In genomic region chr7:6168469-6168868, GRCh38 we compare ENCODE assay signal across 1 cellular context.
TF ChIP-seq lines count a peak whose summit lies in the region.

No MANE protein-coding gene starts in this region.

TF ChIP-seq in WTC11, 78 proteins besides CTCF, POLR2A, EP300 and RAD21 (continued from another document):
- TF ChIP-seq, protein P1, sequence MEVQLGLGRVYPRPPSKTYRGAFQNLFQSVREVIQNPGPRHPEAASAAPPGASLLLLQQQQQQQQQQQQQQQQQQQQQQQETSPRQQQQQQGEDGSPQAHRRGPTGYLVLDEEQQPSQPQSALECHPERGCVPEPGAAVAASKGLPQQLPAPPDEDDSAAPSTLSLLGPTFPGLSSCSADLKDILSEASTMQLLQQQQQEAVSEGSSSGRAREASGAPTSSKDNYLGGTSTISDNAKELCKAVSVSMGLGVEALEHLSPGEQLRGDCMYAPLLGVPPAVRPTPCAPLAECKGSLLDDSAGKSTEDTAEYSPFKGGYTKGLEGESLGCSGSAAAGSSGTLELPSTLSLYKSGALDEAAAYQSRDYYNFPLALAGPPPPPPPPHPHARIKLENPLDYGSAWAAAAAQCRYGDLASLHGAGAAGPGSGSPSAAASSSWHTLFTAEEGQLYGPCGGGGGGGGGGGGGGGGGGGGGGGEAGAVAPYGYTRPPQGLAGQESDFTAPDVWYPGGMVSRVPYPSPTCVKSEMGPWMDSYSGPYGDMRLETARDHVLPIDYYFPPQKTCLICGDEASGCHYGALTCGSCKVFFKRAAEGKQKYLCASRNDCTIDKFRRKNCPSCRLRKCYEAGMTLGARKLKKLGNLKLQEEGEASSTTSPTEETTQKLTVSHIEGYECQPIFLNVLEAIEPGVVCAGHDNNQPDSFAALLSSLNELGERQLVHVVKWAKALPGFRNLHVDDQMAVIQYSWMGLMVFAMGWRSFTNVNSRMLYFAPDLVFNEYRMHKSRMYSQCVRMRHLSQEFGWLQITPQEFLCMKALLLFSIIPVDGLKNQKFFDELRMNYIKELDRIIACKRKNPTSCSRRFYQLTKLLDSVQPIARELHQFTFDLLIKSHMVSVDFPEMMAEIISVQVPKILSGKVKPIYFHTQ (CRISPR knock-in tag; IDR thresholded peaks at IDR 0.05): no peak
- TF ChIP-seq, protein P2, sequence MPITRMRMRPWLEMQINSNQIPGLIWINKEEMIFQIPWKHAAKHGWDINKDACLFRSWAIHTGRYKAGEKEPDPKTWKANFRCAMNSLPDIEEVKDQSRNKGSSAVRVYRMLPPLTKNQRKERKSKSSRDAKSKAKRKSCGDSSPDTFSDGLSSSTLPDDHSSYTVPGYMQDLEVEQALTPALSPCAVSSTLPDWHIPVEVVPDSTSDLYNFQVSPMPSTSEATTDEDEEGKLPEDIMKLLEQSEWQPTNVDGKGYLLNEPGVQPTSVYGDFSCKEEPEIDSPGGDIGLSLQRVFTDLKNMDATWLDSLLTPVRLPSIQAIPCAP (CRISPR knock-in tag; IDR thresholded peaks at IDR 0.05): no peak
- no peak for TF ChIP-seq ZNF232 (CRISPR knock-in tag; IDR thresholded peaks at IDR 0.05)
- no peak for TF ChIP-seq ZNF512 (CRISPR knock-in tag; IDR thresholded peaks at IDR 0.05; ENCODE audit: borderline replicate concordance)
- TF ChIP-seq CREM (CRISPR knock-in tag; IDR thresholded peaks at IDR 0.05): no peak
- no peak for TF ChIP-seq NR1H2 (CRISPR knock-in tag; IDR thresholded peaks at IDR 0.05)
- TF ChIP-seq, protein P3, sequence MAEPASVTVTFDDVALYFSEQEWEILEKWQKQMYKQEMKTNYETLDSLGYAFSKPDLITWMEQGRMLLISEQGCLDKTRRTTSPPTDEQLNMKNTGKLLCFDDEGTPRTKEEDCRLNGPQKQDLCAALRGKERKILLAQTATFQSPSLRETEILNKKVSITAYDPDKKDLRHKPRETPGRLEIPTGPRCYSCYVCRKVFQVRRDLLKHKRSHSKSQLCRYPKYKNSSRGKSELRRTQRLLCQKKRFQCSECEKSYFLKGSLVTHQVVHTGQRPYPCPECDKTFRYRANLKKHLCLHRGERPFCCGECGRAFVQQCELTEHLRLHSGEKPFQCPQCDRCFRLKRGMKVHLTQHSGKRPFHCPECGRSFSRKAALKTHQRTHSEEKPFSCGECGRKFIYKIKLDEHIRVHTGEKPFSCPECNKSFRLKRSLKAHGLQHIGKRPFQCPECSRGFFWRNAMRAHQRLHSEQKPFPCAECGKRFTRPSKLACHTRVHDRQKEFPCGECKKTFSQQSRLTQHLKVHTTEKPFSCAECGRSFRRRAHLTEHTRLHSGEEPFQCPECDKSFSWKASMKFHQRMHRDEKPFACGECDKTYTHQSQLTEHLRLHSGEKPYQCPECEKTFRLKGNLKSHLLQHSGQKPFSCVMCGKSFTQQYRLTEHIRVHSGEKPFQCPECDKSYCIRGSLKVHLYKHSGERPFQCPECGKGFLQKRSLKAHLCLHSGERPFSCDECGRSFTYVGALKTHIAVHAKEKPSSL (CRISPR knock-in tag; conservative IDR thresholded peaks at IDR 0.05): no peak
- no peak for TF ChIP-seq CBFB (CRISPR knock-in tag; IDR thresholded peaks at IDR 0.05; ENCODE audit: low read depth)
